Comparison of ENCODE assay signal across 1 cellular context in genomic region chr4:2691952-2692435, GRCh38.
TF ChIP-seq lines count a peak whose summit lies in the region.

No MANE protein-coding gene starts in this region.

TF ChIP-seq in HepG2, 621 proteins besides CTCF, POLR2A, EP300 and RAD21 (continued from another document):
- no peak for TF ChIP-seq ZNF639 (CRISPR knock-in tag; conservative IDR thresholded peaks at IDR 0.05)
- TF ChIP-seq ZNF780A (CRISPR knock-in tag; IDR thresholded peaks at IDR 0.05), result no peak
- TF ChIP-seq ONECUT2 (CRISPR knock-in tag; IDR thresholded peaks at IDR 0.05), result no peak
- TF ChIP-seq GFI1 (CRISPR knock-in tag; IDR thresholded peaks at IDR 0.05; ENCODE audit: borderline replicate concordance), result no peak
